ENCODE assay signal across 11 cellular contexts in the genomic region with DNA sequence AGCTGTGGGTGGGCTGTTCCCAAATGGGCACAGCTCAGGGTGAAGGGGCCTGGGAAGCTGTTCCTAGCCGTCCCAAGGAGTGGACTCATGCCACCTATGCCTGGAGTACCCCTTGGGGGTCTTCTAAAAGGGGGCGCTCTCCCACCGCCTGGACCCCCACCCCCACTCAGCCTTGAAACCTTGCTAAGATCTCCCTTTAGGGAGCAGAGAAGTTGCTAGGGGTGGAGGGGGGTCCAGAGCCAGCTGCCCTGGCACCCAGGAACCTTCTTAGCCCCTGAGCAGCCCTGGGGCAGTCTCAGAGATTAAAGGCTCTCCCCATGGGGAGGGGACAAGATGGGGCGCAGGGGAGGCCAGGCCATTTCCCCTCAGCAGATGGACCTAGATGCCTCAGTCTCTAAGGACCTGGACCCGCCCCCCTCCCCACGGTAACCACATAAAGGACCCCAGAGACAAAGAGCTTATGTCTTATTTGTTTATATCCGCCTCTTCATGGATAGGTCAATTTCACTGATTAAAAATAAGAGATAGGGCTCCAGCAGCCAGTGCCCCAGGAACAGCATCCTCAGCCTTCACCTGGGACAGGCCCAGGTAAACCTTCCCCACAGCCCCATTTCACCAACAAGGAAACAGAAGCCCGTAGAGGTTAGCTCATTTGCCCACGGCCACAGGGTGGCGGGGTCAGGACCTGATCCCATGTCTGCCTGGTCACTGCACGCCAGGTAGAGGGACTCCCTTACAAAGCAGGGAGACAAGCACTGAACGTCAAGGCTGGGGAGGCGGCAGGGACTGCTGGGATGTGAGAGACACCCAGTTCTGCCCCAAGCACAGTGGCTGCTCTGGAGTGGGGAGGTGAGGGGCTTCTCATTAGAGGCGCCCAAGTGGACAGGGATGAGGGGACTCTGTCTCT. TPM values are rescaled to one million over a fixed set of nuclear protein-coding genes. Genes with fewer than 3 reads are reported as not detected.
DNase-seq lines count a peak whose midpoint lies in the region; ATAC-seq, FAIRE-seq and TF ChIP-seq lines count a peak whose summit lies in the region.
"Had no signal": no experiment of that assay in that cellular context is flagged by ENCODE, and none has a peak within 500 bp of the region (broad histone marks: within the 10 kb centered on the region; RNA-seq: fewer than 3 reads in every experiment).

No MANE protein-coding gene starts in this region.

- intact Hi-C loops in lower lobe of right lung (cut with DNase I), result no loop called here

- H3K36me3 Mint-ChIP-seq in activated naive CD4-positive, alpha-beta T cell treated with anti-CD3 and anti-CD28 coated beads, Interleukin-2, amount 50 U/mL, for 72 hours, result no peaks in the 10 kb centered on the region

- H3K9me3 ChIP-seq in lower lobe of right lung (no peaks in the 10 kb centered on the region), subcutaneous abdominal adipose tissue (ENCODE audit: control insufficient read depth in 5 of 5, low read length in 5 of 5) (no peaks in the 10 kb centered on the region)

- no peak for FAIRE-seq in bronchial epithelial cell (lab: Jason Lieb, UNC)
- FAIRE-seq: D721Med had no signal

- TF ChIP-seq CTCF in bronchial epithelial cell (IDR thresholded peaks at IDR 0.05; ENCODE audit: insufficient read depth, low read length, severe bottlenecking), result peak; percentile 11
- no peak for TF ChIP-seq CTCF in lower lobe of right lung (IDR thresholded peaks at IDR 0.05)

- H3K27ac ChIP-seq in lower lobe of right lung (peak overlapping the region; percentile 24), subcutaneous abdominal adipose tissue (ENCODE audit: low read depth, low read length) (peak overlapping the region; percentile 10)

- H3K4me1 ChIP-seq in lower lobe of right lung, result peaks cover 61% of the 10 kb centered on the region
- H3K4me1 ChIP-seq in subcutaneous abdominal adipose tissue (ENCODE audit: control insufficient read depth in 5 of 5, insufficient read depth in 5 of 5, low read length in 5 of 5), result peaks cover 9 to 64% (median 62%) of the 10 kb centered on the region in 5 donors

- DNase-seq in HuH-7 (ENCODE audit: low spot score) (peak; percentile 73), bronchial epithelial cell (ENCODE audit: low read depth) (no peak), lower lobe of right lung (no peak), amniotic stem cell (lab: John Stamatoyannopoulos, UW) (no peak), activated gamma-delta T cell (lab: John Stamatoyannopoulos, UW) (no peak)
- DNase-seq in NK-92 treated with Interleukin-12 subunit alpha and Interleukin-12 subunit beta, amount 100 ng/mL, for 24 hours (lab: John Stamatoyannopoulos, UW), result no peak
- no peak for DNase-seq in activated naive CD4-positive, alpha-beta T cell treated with anti-CD3 and anti-CD28 coated beads, Interleukin-2, amount 50 U/mL, for 72 hours (ENCODE audit: low spot score in 2 of 2)
- DNase-seq: NCI-H524 had no signal

- no peak overlapping the region for H3K27ac Mint-ChIP-seq in activated naive CD4-positive, alpha-beta T cell treated with anti-CD3 and anti-CD28 coated beads, Interleukin-2, amount 50 U/mL, for 72 hours
- H3K27ac Mint-ChIP-seq: T-helper 1 cell treated with Interleukin-12 subunit alpha and Interleukin-12 subunit beta and Interleukin-4 antibody, amounts not matched to agents 30 μg/mL and 1 μg/mL, for 36 hours had no signal

- ATAC-seq in lower lobe of right lung, result no peak
- no peak for ATAC-seq in activated naive CD4-positive, alpha-beta T cell treated with anti-CD3 and anti-CD28 coated beads, Interleukin-2, amount 50 U/mL, for 72 hours

- H3K36me3 ChIP-seq in bronchial epithelial cell (ENCODE audit: control insufficient read depth, insufficient read depth, low read length) (peaks cover 35% of the 10 kb centered on the region), lower lobe of right lung (peaks cover 30% of the 10 kb centered on the region), subcutaneous abdominal adipose tissue (ENCODE audit: control insufficient read depth in 5 of 5, insufficient read depth in 5 of 5, low read length in 5 of 5) (peaks cover 0 to 28% (median 18%) of the 10 kb centered on the region in 5 donors)

- H3K27me3 ChIP-seq in bronchial epithelial cell (ENCODE audit: control insufficient read depth, insufficient read depth, low read length) (no peaks in the 10 kb centered on the region), lower lobe of right lung (ENCODE audit: low read depth) (no peaks in the 10 kb centered on the region), subcutaneous abdominal adipose tissue (ENCODE audit: control insufficient read depth in 5 of 5, insufficient read depth in 4 of 5, low read length in 5 of 5) (no peaks in the 10 kb centered on the region)

- no peaks in the 10 kb centered on the region for H3K9me3 Mint-ChIP-seq in activated naive CD4-positive, alpha-beta T cell treated with anti-CD3 and anti-CD28 coated beads, Interleukin-2, amount 50 U/mL, for 72 hours
- H3K9me3 Mint-ChIP-seq: T-helper 1 cell treated with Interleukin-12 subunit alpha and Interleukin-12 subunit beta and Interleukin-4 antibody, amounts not matched to agents 30 μg/mL and 1 μg/mL, for 36 hours had no signal

- H3K9ac ChIP-seq in subcutaneous abdominal adipose tissue (ENCODE audit: low read length in 5 of 5), result peak overlapping the region in 2 of 5 donors; percentile 55 to 71

- peak overlapping the region; percentile 10 for H3K4me3 ChIP-seq in bronchial epithelial cell (ENCODE audit: low read depth, low read length)
- no peak overlapping the region for H3K4me3 ChIP-seq in lower lobe of right lung
- no peak overlapping the region for H3K4me3 ChIP-seq in subcutaneous abdominal adipose tissue (ENCODE audit: low read depth in 1 of 5, low read length in 5 of 5)

RNA-seq across cellular contexts. Expression of a gene that starts 3.4 kb away (rescaled TPM):
- total RNA-seq in bronchial epithelial cell (20.0 and 42.6 TPM in 2 replicates), lower lobe of right lung (60.8 TPM)
- total RNA-seq in activated naive CD4-positive, alpha-beta T cell treated with anti-CD3 and anti-CD28 coated beads, Interleukin-2, amount 50 U/mL, for 72 hours, result 1 to 10 TPM in 1 of 2 donors, under 1 TPM in 1; 0.82 to 1.8 TPM

RNA-seq across cellular contexts. Expression of a gene that starts 36.1 kb away (rescaled TPM):
- 0.26 and 2.0 TPM in 2 replicates for total RNA-seq in bronchial epithelial cell
- 2.6 TPM for total RNA-seq in lower lobe of right lung
- total RNA-seq in activated naive CD4-positive, alpha-beta T cell treated with anti-CD3 and anti-CD28 coated beads, Interleukin-2, amount 50 U/mL, for 72 hours, result not detected
